8 cellular contexts compared by ENCODE assay signal in genomic region chr9:35616681-35617459, GRCh38. TPM values are rescaled to one million over a fixed set of nuclear protein-coding genes. Genes with fewer than 3 reads are reported as not detected.
DNase-seq lines count a peak whose midpoint lies in the region; ATAC-seq and TF ChIP-seq lines count a peak whose summit lies in the region.

No MANE protein-coding gene starts in this region.

- no peak overlapping the region for H3K4ac ChIP-seq in mesendoderm (ENCODE audit: low read depth, low read length)

- H2BK15ac ChIP-seq in mesendoderm (replicated peaks; ENCODE audit: low read depth), result no peak overlapping the region

- no peak overlapping the region for H2AK5ac ChIP-seq in mesendoderm (ENCODE audit: low read length)

- H3K4me1 ChIP-seq in mesendoderm (ENCODE audit: control insufficient read depth, low read depth, low read length), result peaks cover 4% of the 10 kb centered on the region

- peak overlapping the region; percentile 63 for H3K9ac ChIP-seq in mesendoderm (ENCODE audit: low read length)

- no peaks in the 10 kb centered on the region for H3K36me3 ChIP-seq in mesendoderm (ENCODE audit: control insufficient read depth, insufficient read depth, low read length)

- H3K79me2 ChIP-seq in mesendoderm (ENCODE audit: control insufficient read depth, insufficient read depth, low read length), result no peaks in the 10 kb centered on the region

- H3K18ac ChIP-seq in mesendoderm (ENCODE audit: low read length), result no peak overlapping the region

- in situ Hi-C loops in GM13976 (cut with MboI; ENCODE audit: low sequenced_read_pairs, unreplicated experiment), result no loop called here

- peak overlapping the region; percentile 94 for H3K4me2 ChIP-seq in mesendoderm (ENCODE audit: low read length)

- H3K79me1 ChIP-seq in mesendoderm (ENCODE audit: low read length), result no peaks in the 10 kb centered on the region

- no peak overlapping the region for H4K5ac ChIP-seq in mesendoderm (ENCODE audit: low read length)

- DNase-seq in GM13976 (ENCODE audit: low spot score) (peak; percentile 87), HL-60 (ENCODE audit: low read depth in 1 of 2, low spot score in 1 of 2) (peak; percentile 41 to 73), mesendoderm (peak; percentile 43), SKM-1 (lab: John Stamatoyannopoulos, UW; ENCODE audit: unreplicated experiment) (no peak)
- DNase-seq in activated CD4-positive, alpha-beta T cell treated with anti-CD3 and anti-CD28 coated beads, Interleukin-2, amount 50 U/mL, for 24 hours (ENCODE audit: low read depth in 1 of 2, low spot score in 1 of 2), result peak; percentile 28 to 44
- peak; percentile 56 for DNase-seq in effector CD8-positive, alpha-beta T cell (lab: John Stamatoyannopoulos, UW)
- DNase-seq in stimulated activated CD8-positive, alpha-beta memory T cell treated with anti-CD3 and anti-CD28 coated beads, Interleukin-15, amount 100 ng/mL, for 48 hours (ENCODE audit: low read depth in 2 of 2), result peak; percentile 63 to 71

- no peak overlapping the region for H2BK120ac ChIP-seq in mesendoderm (ENCODE audit: low read depth, low read length)

- H4K8ac ChIP-seq in mesendoderm (ENCODE audit: low read depth, low read length), result no peak overlapping the region

- peak overlapping the region; percentile 38 for H3K4me3 ChIP-seq in HL-60 (replicated peaks; ENCODE audit: insufficient read depth, low read length)
- peak overlapping the region; percentile 34 for H3K4me3 ChIP-seq in mesendoderm (ENCODE audit: low read length)

- no peak overlapping the region for H2BK5ac ChIP-seq in mesendoderm (ENCODE audit: low read length)

- no peak overlapping the region for H3K23ac ChIP-seq in mesendoderm (ENCODE audit: low read length)

- no CpG with 5 or more reads among the region's 51 CpGs for WGBS in mesendoderm (ENCODE audit: extremely low coverage, insufficient coverage, low lambda C conversion rate)

- no peak for ATAC-seq in GM18519 (IDR thresholded peaks at IDR 0.05; ENCODE audit: low FRiP score, unreplicated experiment)

- peak; percentile 28 for TF ChIP-seq CTCF in GM13976 (IDR thresholded peaks at IDR 0.05; ENCODE audit: borderline replicate concordance, control extremely low read depth, extremely low read depth, insufficient read depth, missing control alignments)
- TF ChIP-seq CTCF in HL-60 (IDR thresholded peaks at IDR 0.05; ENCODE audit: insufficient read depth, low read length), result no peak

- no peak overlapping the region for H3K27ac ChIP-seq in HL-60 (replicated peaks)
- no peak overlapping the region for H3K27ac ChIP-seq in mesendoderm (ENCODE audit: low read depth, low read length)

- H3K27me3 ChIP-seq in HL-60 (ENCODE audit: insufficient read depth, poor library complexity, severe bottlenecking) (no peaks in the 10 kb centered on the region), mesendoderm (ENCODE audit: insufficient read depth, low read length, poor library complexity) (no peaks in the 10 kb centered on the region)

- H3K56ac ChIP-seq in mesendoderm (ENCODE audit: low read length), result peak overlapping the region; percentile 88

RNA-seq across cellular contexts. Expression of gene CD72, which starts 1.3 kb away (rescaled TPM):
- 1.2 TPM for polyA plus RNA-seq in mesendoderm (2013, experiment 1 of 2)
- polyA plus RNA-seq in mesendoderm (2013, experiment 2 of 2), result 1.6 TPM

RNA-seq across cellular contexts. Expression of gene TESK1, which starts 11.8 kb away (rescaled TPM):
- 7.1 TPM for polyA plus RNA-seq in mesendoderm (2013, experiment 1 of 2)
- 7.8 TPM for polyA plus RNA-seq in mesendoderm (2013, experiment 2 of 2)

RNA-seq across cellular contexts. Expression of gene SIT1, which starts 33.9 kb away (rescaled TPM):
- 0.87 TPM for polyA plus RNA-seq in mesendoderm (2013, experiment 1 of 2)
- polyA plus RNA-seq in mesendoderm (2013, experiment 2 of 2), result 0.91 TPM

RNA-seq across cellular contexts. Expression of gene RMRP, which starts 40.9 kb away (rescaled TPM):
- not detected for polyA plus RNA-seq in mesendoderm (2013, experiment 1 of 2)
- polyA plus RNA-seq in mesendoderm (2013, experiment 2 of 2), result not detected

RNA-seq across cellular contexts. Expression of gene CCDC107, which starts 41.2 kb away (rescaled TPM):
- polyA plus RNA-seq in mesendoderm (2013, experiment 1 of 2), result 7.8 TPM
- polyA plus RNA-seq in mesendoderm (2013, experiment 2 of 2), result 6.8 TPM
